ENCODE assay signal across 33 cellular contexts in genomic region chr5:31396611-31397295, GRCh38.
"Had no signal": no experiment of that assay in that cellular context is flagged by ENCODE, and none has a peak within 500 bp of the region (broad histone marks: within the 10 kb centered on the region; RNA-seq: fewer than 3 reads in every experiment).

No MANE protein-coding gene starts in this region.

- H3K4me3 Mint-ChIP-seq: activated CD4-positive, alpha-beta memory T cell treated with anti-CD3 and anti-CD28 coated beads, Interleukin-2, amount 10 ng/mL, durations not matched to agents 7 days and 5 days; activated CD4-positive, alpha-beta T cell treated with anti-CD3 and anti-CD28 coated beads, Interleukin-2, amount 10 ng/mL, durations not matched to agents 7 days and 5 days; activated T-cell treated with anti-CD3 and anti-CD28 coated beads, Interleukin-2, amount 50 U/mL, for 24 hours; activated T-helper 17 cell treated with anti-CD3 and anti-CD28 coated beads, Interleukin-2, amount 50 U/mL, for 72 hours; mesothelial cell of epicardium; naive thymus-derived CD4-positive, alpha-beta T cell; stimulated activated memory B cell treated with anti-CD40 and anti-IgM and Interleukin-4, amounts not matched to agents 10 μg/mL and 1 μg/mL and 100 μg/mL, for 72 hours; stimulated activated naive CD8-positive, alpha-beta T cell treated with anti-CD3 and anti-CD28 coated beads, Interleukin-15, amount 100 ng/mL, for 72 hours; T-helper 1 cell treated with Interleukin-12 subunit alpha and Interleukin-12 subunit beta and Interleukin-4 antibody, amounts not matched to agents 30 μg/mL and 1 μg/mL, for 36 hours had no signal

- H3K36me3 ChIP-seq: ovary had no signal

- H3K27me3 Mint-ChIP-seq: activated CD4-positive, alpha-beta memory T cell treated with anti-CD3 and anti-CD28 coated beads, Interleukin-2, amount 10 ng/mL, durations not matched to agents 7 days and 5 days; activated CD4-positive, alpha-beta T cell treated with anti-CD3 and anti-CD28 coated beads, Interleukin-2, amount 10 ng/mL, durations not matched to agents 7 days and 5 days; activated T-cell treated with anti-CD3 and anti-CD28 coated beads, Interleukin-2, amount 50 U/mL, for 24 hours; activated T-helper 17 cell treated with anti-CD3 and anti-CD28 coated beads, Interleukin-2, amount 50 U/mL, for 72 hours; naive thymus-derived CD4-positive, alpha-beta T cell; stimulated activated memory B cell treated with anti-CD40 and anti-IgM and Interleukin-4, amounts not matched to agents 10 μg/mL and 1 μg/mL and 100 μg/mL, for 72 hours; stimulated activated naive CD8-positive, alpha-beta T cell treated with anti-CD3 and anti-CD28 coated beads, Interleukin-15, amount 100 ng/mL, for 72 hours had no signal

- H3K79me2 ChIP-seq: hepatocyte had no signal

- H3K4me3 ChIP-seq: esophagus squamous epithelium, gastroesophageal sphincter, hepatocyte, ovary, right lobe of liver, skin epidermis, upper lobe of left lung, vagina had no signal

- H3K4me1 ChIP-seq: gastroesophageal sphincter, right lobe of liver, vagina had no signal

- H3K9me3 Mint-ChIP-seq: activated CD4-positive, alpha-beta memory T cell treated with anti-CD3 and anti-CD28 coated beads, Interleukin-2, amount 10 ng/mL, durations not matched to agents 7 days and 5 days; activated CD4-positive, alpha-beta T cell treated with anti-CD3 and anti-CD28 coated beads, Interleukin-2, amount 10 ng/mL, durations not matched to agents 7 days and 5 days; activated T-cell treated with anti-CD3 and anti-CD28 coated beads, Interleukin-2, amount 50 U/mL, for 24 hours; activated T-helper 17 cell treated with anti-CD3 and anti-CD28 coated beads, Interleukin-2, amount 50 U/mL, for 72 hours; mesothelial cell of epicardium; stimulated activated memory B cell treated with anti-CD40 and anti-IgM and Interleukin-4, amounts not matched to agents 10 μg/mL and 1 μg/mL and 100 μg/mL, for 72 hours; stimulated activated naive CD8-positive, alpha-beta T cell treated with anti-CD3 and anti-CD28 coated beads, Interleukin-15, amount 100 ng/mL, for 72 hours; T-helper 1 cell treated with Interleukin-12 subunit alpha and Interleukin-12 subunit beta and Interleukin-4 antibody, amounts not matched to agents 30 μg/mL and 1 μg/mL, for 36 hours had no signal

- H3K27me3 ChIP-seq: esophagus squamous epithelium, gastroesophageal sphincter, hepatocyte, ovary, right lobe of liver, upper lobe of left lung, vagina had no signal

- DNase-seq: activated CD4-positive, alpha-beta memory T cell treated with anti-CD3 and anti-CD28 coated beads, Interleukin-2, amount 10 ng/mL, durations not matched to agents 7 days and 5 days; activated CD4-positive, alpha-beta T cell treated with anti-CD3 and anti-CD28 coated beads, Interleukin-2, amount 10 ng/mL, durations not matched to agents 7 days and 5 days; activated CD4-positive, CD25-positive, alpha-beta regulatory T cell treated with anti-CD3 and anti-CD28 coated beads, Interleukin-2, amount 50 U/mL, for 72 hours; activated CD8-positive, alpha-beta memory T cell treated with anti-CD3 and anti-CD28 coated beads, Interleukin-2, amount 50 U/mL, for 48 hours; activated gamma-delta T cell treated with Interleukin-2 at 50 U/mL for 16 hours; activated naive CD4-positive, alpha-beta T cell treated with anti-CD3 and anti-CD28 coated beads, Interleukin-2, amount 50 U/mL, for 16 hours; activated T-cell treated with anti-CD3 and anti-CD28 coated beads, Interleukin-2, amount 50 U/mL, for 24 hours; amniotic stem cell; central memory CD4-positive, alpha-beta T cell; esophagus squamous epithelium; left cardiac atrium; left ventricle myocardium superior; mammary epithelial cell; naive thymus-derived CD4-positive, alpha-beta T cell; ovary; right lobe of liver; stimulated activated CD4-positive, alpha-beta T cell treated with anti-CD3 and anti-CD28 coated beads, Interleukin-12 subunit alpha, Interleukin-12 subunit beta, amount 100 ng/mL, for 4 hours; stimulated activated CD4-positive, alpha-beta T cell treated with anti-CD3 and anti-CD28 coated beads, Interleukin-4, amount 100 ng/mL, for 4 hours; stimulated activated CD8-positive, alpha-beta memory T cell treated with anti-CD3 and anti-CD28 coated beads, Interleukin-4, amount 100 ng/mL, for 48 hours; stimulated activated naive CD8-positive, alpha-beta T cell treated with anti-CD3 and anti-CD28 coated beads, Interleukin-15, amount 100 ng/mL, for 72 hours; substantia nigra; T-helper 9 cell; upper lobe of left lung had no signal

- ATAC-seq: activated T-helper 17 cell treated with anti-CD3 and anti-CD28 coated beads, Interleukin-2, amount 50 U/mL, for 72 hours; gastroesophageal sphincter; left cardiac atrium; left ventricle myocardium superior; naive thymus-derived CD4-positive, alpha-beta T cell; right lobe of liver; stimulated activated memory B cell treated with anti-CD40 and anti-IgM and Interleukin-4, amounts not matched to agents 10 μg/mL and 1 μg/mL and 100 μg/mL, for 72 hours; stimulated activated naive CD8-positive, alpha-beta T cell treated with anti-CD3 and anti-CD28 coated beads, Interleukin-15, amount 100 ng/mL, for 72 hours had no signal

- H3K27ac Mint-ChIP-seq: activated CD4-positive, alpha-beta memory T cell treated with anti-CD3 and anti-CD28 coated beads, Interleukin-2, amount 10 ng/mL, durations not matched to agents 7 days and 5 days; activated CD4-positive, alpha-beta T cell treated with anti-CD3 and anti-CD28 coated beads, Interleukin-2, amount 10 ng/mL, durations not matched to agents 7 days and 5 days; activated T-cell treated with anti-CD3 and anti-CD28 coated beads, Interleukin-2, amount 50 U/mL, for 24 hours; activated T-helper 17 cell treated with anti-CD3 and anti-CD28 coated beads, Interleukin-2, amount 50 U/mL, for 72 hours; mesothelial cell of epicardium; naive thymus-derived CD4-positive, alpha-beta T cell; progenitor cell of endocrine pancreas; stimulated activated memory B cell treated with anti-CD40 and anti-IgM and Interleukin-4, amounts not matched to agents 10 μg/mL and 1 μg/mL and 100 μg/mL, for 72 hours; stimulated activated naive CD8-positive, alpha-beta T cell treated with anti-CD3 and anti-CD28 coated beads, Interleukin-15, amount 100 ng/mL, for 72 hours; T-helper 1 cell treated with Interleukin-12 subunit alpha and Interleukin-12 subunit beta and Interleukin-4 antibody, amounts not matched to agents 30 μg/mL and 1 μg/mL, for 36 hours had no signal

- H3K4me1 Mint-ChIP-seq: activated CD4-positive, alpha-beta memory T cell treated with anti-CD3 and anti-CD28 coated beads, Interleukin-2, amount 10 ng/mL, durations not matched to agents 7 days and 5 days; activated CD4-positive, alpha-beta T cell treated with anti-CD3 and anti-CD28 coated beads, Interleukin-2, amount 10 ng/mL, durations not matched to agents 7 days and 5 days; activated T-helper 17 cell treated with anti-CD3 and anti-CD28 coated beads, Interleukin-2, amount 50 U/mL, for 72 hours; naive thymus-derived CD4-positive, alpha-beta T cell; stimulated activated memory B cell treated with anti-CD40 and anti-IgM and Interleukin-4, amounts not matched to agents 10 μg/mL and 1 μg/mL and 100 μg/mL, for 72 hours; stimulated activated naive CD8-positive, alpha-beta T cell treated with anti-CD3 and anti-CD28 coated beads, Interleukin-15, amount 100 ng/mL, for 72 hours had no signal

- H3K27ac ChIP-seq: epithelial cell of prostate, esophagus squamous epithelium, gastroesophageal sphincter, hepatocyte, ovary, right lobe of liver, skin epidermis, upper lobe of left lung, vagina had no signal

- H3K9me3 ChIP-seq: esophagus squamous epithelium, gastroesophageal sphincter, ovary, right lobe of liver, upper lobe of left lung, vagina had no signal

- H3K4me2 ChIP-seq: hepatocyte had no signal
